In genomic region chr11:75013051-75013450, GRCh38 we compare ENCODE assay signal across 19 cellular contexts. TPM values are rescaled to one million over a fixed set of nuclear protein-coding genes. Genes with fewer than 3 reads are reported as not detected.
A peak's percentile ranks its signal among the peaks of the same experiment; 100 is the strongest.
DNase-seq lines count a peak whose midpoint lies in the region; ATAC-seq and TF ChIP-seq lines count a peak whose summit lies in the region.
"Had no signal": no experiment of that assay in that cellular context is flagged by ENCODE, and none has a peak within 500 bp of the region (broad histone marks: within the 10 kb centered on the region; RNA-seq: fewer than 3 reads in every experiment).

No MANE protein-coding gene starts in this region.

- peaks cover 12% of the 10 kb centered on the region for H3K4me1 ChIP-seq in Caco-2
- H3K4me1 ChIP-seq in mesodermal cell (ENCODE audit: control insufficient read depth, insufficient read depth, low read length, poor library complexity, severe bottlenecking) = peaks cover 21% of the 10 kb centered on the region
- H3K4me1 ChIP-seq in upper lobe of right lung = no peaks in the 10 kb centered on the region
- H3K4me1 ChIP-seq: foreskin keratinocyte had no signal

- H3K4me3 Mint-ChIP-seq in Caco-2 (ENCODE audit: unreplicated experiment) = no peak overlapping the region
- H3K4me3 Mint-ChIP-seq: activated CD8-positive, alpha-beta memory T cell treated with anti-CD3 and anti-CD28 coated beads, Interleukin-2, amount 10 ng/mL, durations not matched to agents 7 days and 5 days; B cell had no signal

- H3K36me3 ChIP-seq in Caco-2 (ENCODE audit: control insufficient read depth, insufficient read depth, low read length) (no peaks in the 10 kb centered on the region; the same call in 1 of the 2 replicates), mesodermal cell (ENCODE audit: control insufficient read depth, insufficient read depth, low read length) (peaks cover 15% of the 10 kb centered on the region), upper lobe of right lung (peaks cover 4% of the 10 kb centered on the region)

- no peak overlapping the region for H3K27ac Mint-ChIP-seq in Caco-2 (ENCODE audit: unreplicated experiment)
- H3K27ac Mint-ChIP-seq: activated CD8-positive, alpha-beta memory T cell treated with anti-CD3 and anti-CD28 coated beads, Interleukin-2, amount 10 ng/mL, durations not matched to agents 7 days and 5 days; B cell had no signal

- DNase-seq in Caco-2 = peak; percentile 61 to 71
- peak; percentile 34 for DNase-seq in HT1080 (ENCODE audit: low read depth)
- DNase-seq in astrocyte of the hippocampus (ENCODE audit: low read depth, low spot score) = peak; percentile 7
- no peak for DNase-seq in C1 segment of cervical spinal cord (lab: John Stamatoyannopoulos, UW)
- no peak for DNase-seq in NCI-H2171 (lab: John Stamatoyannopoulos, UW)
- DNase-seq in upper lobe of right lung = no peak
- DNase-seq: activated CD4-positive, CD25-positive, alpha-beta regulatory T cell; activated CD8-positive, alpha-beta memory T cell treated with anti-CD3 and anti-CD28 coated beads, Interleukin-2, amount 10 ng/mL, durations not matched to agents 7 days and 5 days; activated effector memory CD4-positive, alpha-beta T cell treated with Interleukin-2 at 50 U/mL for 16 hours; aorta; foreskin keratinocyte; Karpas-422; NCI-H1436; NCI-H226; SIG-M5; T-helper 2 cell had no signal

- TF ChIP-seq CTCF in Caco-2 (IDR thresholded peaks at IDR 0.05; ENCODE audit: insufficient read depth in 1 of 2, low read depth in 1 of 2, low read length in 1 of 2, severe bottlenecking in 1 of 2, unreplicated experiment in 1 of 2) (no peak), upper lobe of right lung (IDR thresholded peaks at IDR 0.05) (no peak)

- H3K4me1 Mint-ChIP-seq in Caco-2 (ENCODE audit: low read depth, unreplicated experiment) = peaks cover 12% of the 10 kb centered on the region
- H3K4me1 Mint-ChIP-seq: activated CD8-positive, alpha-beta memory T cell treated with anti-CD3 and anti-CD28 coated beads, Interleukin-2, amount 10 ng/mL, durations not matched to agents 7 days and 5 days; B cell had no signal

- no peaks in the 10 kb centered on the region for H3K36me3 Mint-ChIP-seq in Caco-2 (ENCODE audit: insufficient read depth, unreplicated experiment)

- H3K9me3 ChIP-seq in Caco-2 (peaks cover 8% of the 10 kb centered on the region; the same call in 1 of the 2 replicates), mesodermal cell (ENCODE audit: control insufficient read depth, low read length) (peaks cover under 1% of the 10 kb centered on the region), upper lobe of right lung (no peaks in the 10 kb centered on the region)

- no TSS peak for BruUV-seq in Caco-2 (replicated peaks; lab: Mats Ljungman, UMichigan)

- H3K27ac ChIP-seq in mesodermal cell (ENCODE audit: low read depth, low read length, severe bottlenecking) = peak overlapping the region; percentile 47
- H3K27ac ChIP-seq in upper lobe of right lung = no peak overlapping the region
- H3K27ac ChIP-seq: foreskin keratinocyte had no signal

- no peak for ATAC-seq in upper lobe of right lung
- ATAC-seq: activated CD8-positive, alpha-beta memory T cell treated with anti-CD3 and anti-CD28 coated beads, Interleukin-2, amount 10 ng/mL, durations not matched to agents 7 days and 5 days; foreskin keratinocyte; sciatic nerve had no signal

- CTCF ChIA-PET in Caco-2 (lab: Charles Lee) = interaction anchor here (0.8 to 1.8 kb wide), 2 partner anchors 10 to 236 kb away, joined by 3 to 6 read pairs; no protein-coding TSS in a partner anchor

- POLR2A ChIA-PET in Caco-2 (lab: Charles Lee) = no interaction called here

- H3K27me3 ChIP-seq in Caco-2 (replicated peaks; ENCODE audit: control insufficient read depth, insufficient read depth, low read length) = no peaks in the 10 kb centered on the region
- H3K27me3 ChIP-seq in upper lobe of right lung = no peaks in the 10 kb centered on the region
- H3K27me3 ChIP-seq: foreskin keratinocyte had no signal

- peaks cover 2% of the 10 kb centered on the region for H3K9me3 Mint-ChIP-seq in Caco-2 (ENCODE audit: unreplicated experiment)

- intact Hi-C loops in Caco-2 (cut with micrococcal nuclease; ENCODE audit: unreplicated experiment) = no loop called here
- intact Hi-C loops in upper lobe of right lung (cut with DNase I) = no loop called here

- H3K4me3 ChIP-seq in Caco-2 (ENCODE audit: low read depth, low read length) (no peak overlapping the region), mesodermal cell (ENCODE audit: extremely low read depth, insufficient read depth, low read length, poor library complexity, severe bottlenecking) (no peak overlapping the region), upper lobe of right lung (no peak overlapping the region)

- H3K27me3 Mint-ChIP-seq in Caco-2 (ENCODE audit: insufficient read depth, unreplicated experiment) = no peaks in the 10 kb centered on the region
- H3K27me3 Mint-ChIP-seq: activated CD8-positive, alpha-beta memory T cell treated with anti-CD3 and anti-CD28 coated beads, Interleukin-2, amount 10 ng/mL, durations not matched to agents 7 days and 5 days; B cell had no signal

RNA-seq across cellular contexts. Expression of gene NEU3, which starts 24.3 kb away (rescaled TPM):
- 19.3 and 21.8 TPM in 2 replicates for total RNA-seq in Caco-2 (2022)
- total RNA-seq in HT1080 (2014; rRNA removed; shearing (Covaris generic)) = 16.6 and 24.4 TPM in 2 replicates
- polyA plus RNA-seq in HT1080 (2015; cell fraction: cytosol; rRNA removed) = 11.0 and 13.0 TPM in 2 replicates
- polyA plus RNA-seq in HT1080 (2015; cell fraction: nucleus; rRNA removed) = 31.0 and 32.5 TPM in 2 replicates
- polyA plus RNA-seq in mesodermal cell (2013, experiment 1 of 2) = 5.0 TPM
- polyA plus RNA-seq in mesodermal cell (2013, experiment 2 of 2) = 4.8 TPM
- 9.6 TPM for total RNA-seq in upper lobe of right lung

Comparison
In these comparisons a context has a peak if more than half of its experiments do, and no peak if none do; other contexts are left out.
1. DNase-seq: peak in Caco-2 (2 of 2), HT1080 (single experiment) and astrocyte of the hippocampus (single experiment); none in C1 segment of cervical spinal cord (0 of 14), NCI-H2171 (single experiment) and upper lobe of right lung (single experiment).